Comparison of ENCODE assay signal across 22 cellular contexts in genomic region chr22:50516891-50517290, GRCh38. TPM values are rescaled to one million over a fixed set of nuclear protein-coding genes. Genes with fewer than 3 reads are reported as not detected.
"Had no signal": no experiment of that assay in that cellular context is flagged by ENCODE, and none has a peak within 500 bp of the region (broad histone marks: within the 10 kb centered on the region; RNA-seq: fewer than 3 reads in every experiment).

No MANE protein-coding gene starts in this region.

- H3K4me3 ChIP-seq: cardiac muscle cell, Peyer's patch had no signal

- H3K27ac ChIP-seq: brain microvascular endothelial cell, cardiac muscle cell, Peyer's patch had no signal

- H3K9me3 ChIP-seq: Peyer's patch had no signal

- H3K4me1 ChIP-seq: Peyer's patch had no signal

- DNase-seq: activated B cell treated with CpG ODN at 0.5 μM for 24 hours; activated CD4-positive, alpha-beta T cell treated with anti-CD3 and anti-CD28 coated beads for 1 hour; activated CD4-positive, alpha-beta T cell treated with anti-CD3 and anti-CD28 coated beads, Interleukin-2, amount 10 ng/mL, durations not matched to agents 24 days and 14 days; activated CD4-positive, alpha-beta T cell treated with anti-CD3 and anti-CD28 coated beads, Interleukin-2, amount 50 U/mL, for 48 hours; activated effector memory CD4-positive, alpha-beta T cell treated with anti-CD3 and anti-CD28 coated beads, Interleukin-2, amount 50 U/mL, for 16 hours; activated naive CD4-positive, alpha-beta T cell treated with Interleukin-2 at 50 U/mL for 16 hours; activated T-cell treated with anti-CD3 and anti-CD28 coated beads, Interleukin-2, amount 50 U/mL, for 4 hours; brain microvascular endothelial cell; cerebellar nuclear complex; Kasumi-1; NCI-H1105 treated with DMSO at 0.1 percent for 48 hours; NCI-H1436 treated with DMSO at 0.1 percent for 48 hours; NCI-H187; NCI-H2081; NCI-H510A treated with DMSO at 0.1 percent for 48 hours; NCI-H69; NK-92 treated with Interleukin-12 subunit alpha and Interleukin-12 subunit beta, amount 100 ng/mL, for 24 hours; Peyer's patch; SHP77 treated with DMSO at 0.1 percent for 48 hours; T-helper 17 cell; T1000 had no signal

- H3K27me3 ChIP-seq: brain microvascular endothelial cell, cardiac muscle cell, Peyer's patch had no signal

RNA-seq across cellular contexts. Expression of gene SCO2, which starts 8.5 kb away (rescaled TPM):
- total RNA-seq: cardiac muscle cell had no signal
